Comparison of ENCODE assay signal across 8 cellular contexts in the genomic region with DNA sequence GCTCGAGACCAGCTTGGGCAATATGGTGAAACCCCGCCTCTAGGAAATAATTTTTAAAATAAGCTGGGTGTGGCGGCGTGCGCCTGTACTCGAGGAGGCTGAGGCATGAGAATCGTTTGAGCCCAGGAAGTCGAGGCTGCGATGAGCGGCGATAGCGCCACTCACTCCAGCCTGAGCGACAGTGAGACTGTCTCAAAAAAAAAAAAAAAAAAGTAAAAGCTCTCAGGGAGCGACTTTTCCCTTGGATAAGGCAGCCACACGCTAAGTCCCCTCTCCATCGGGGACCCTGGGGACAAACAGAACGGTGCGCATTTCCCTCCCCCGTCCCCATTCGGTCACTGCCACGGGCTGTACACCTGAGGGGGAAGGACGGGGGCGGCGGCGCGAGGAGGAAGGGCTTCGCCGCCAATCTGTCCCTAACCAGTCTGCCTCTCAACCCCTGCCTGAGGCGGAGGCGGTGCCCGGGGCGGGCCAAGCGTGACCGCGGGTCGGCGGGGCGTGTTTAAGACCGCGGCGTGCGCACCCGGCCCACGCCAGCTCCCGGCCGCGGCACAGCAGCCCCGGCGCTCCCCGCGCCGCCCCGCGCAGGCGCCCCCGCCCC. TPM values are rescaled to one million over a fixed set of nuclear protein-coding genes. Genes with fewer than 3 reads are reported as not detected.
A peak's percentile ranks its signal among the peaks of the same experiment; 100 is the strongest.
DNase-seq lines count a peak whose midpoint lies in the region; ATAC-seq and TF ChIP-seq lines count a peak whose summit lies in the region.

A gene (plus strand): TSS at position 531 of the 601 bp plus-strand sequence. CDS start 107 bp downstream, outside the sequence.

- H3K4me1 ChIP-seq in H9 (ENCODE audit: insufficient read depth, low read length) (no peaks in the 10 kb centered on the region), lower lobe of right lung (peaks cover 47% of the 10 kb centered on the region)

- no peak within 1 kb of the TSS for H4K8ac ChIP-seq in H9 (replicated peaks; ENCODE audit: insufficient read length, low read depth, low read length)

- H3K27ac ChIP-seq in H9 (ENCODE audit: insufficient read length, low read depth, low read length) (no peak within 1 kb of the TSS), lower lobe of right lung (peak within 1 kb of the TSS; percentile 70)

- H2BK5ac ChIP-seq in H9 (ENCODE audit: insufficient read length, low read length) = no peak within 1 kb of the TSS

- DNase-seq in GDM1 (lab: John Stamatoyannopoulos, UW) (peak; percentile 75), H9 (peak; percentile 50), NCI-H2029 treated with DMSO at 0.1 percent for 48 hours (lab: John Stamatoyannopoulos, UW) (peak; percentile 26), ecto neural progenitor cell (ENCODE audit: low spot score) (peak; percentile 78), lower lobe of right lung (peak; percentile 90)
- DNase-seq in activated CD4-positive, alpha-beta memory T cell treated with anti-CD3 and anti-CD28 coated beads for 36 hours = peak; percentile 82
- peak; percentile 44 to 64 (median 45) for DNase-seq in stimulated activated CD4-positive, alpha-beta T cell treated with anti-CD3 and anti-CD28 coated beads, TNF-alpha, amount 100 ng/mL, for 4 hours (ENCODE audit: low read depth in 3 of 3)

- H3K9ac ChIP-seq in H9 (ENCODE audit: extremely low read depth, insufficient read length, low read length) = no peak within 1 kb of the TSS

- CTCF ChIA-PET in activated CD4-positive, alpha-beta memory T cell treated with anti-CD3 and anti-CD28 coated beads for 36 hours (lab: Charles Lee) = interaction anchor here (1.0 to 1.1 kb wide), 3 partner anchors 24 to 713 kb away, joined by 3 to 8 read pairs (median 4); no protein-coding TSS in a partner anchor

- H3K23me2 ChIP-seq in H9 (ENCODE audit: insufficient read length, low read depth, low read length, poor library complexity, severe bottlenecking) = peaks cover 14% of the 10 kb centered on the region

- H3K27me3 Mint-ChIP-seq in H9 (ENCODE audit: low read depth) = peaks cover 64% of the 10 kb centered on the region
- H3K27me3 Mint-ChIP-seq in activated CD4-positive, alpha-beta memory T cell treated with anti-CD3 and anti-CD28 coated beads for 36 hours = peaks cover 42% of the 10 kb centered on the region

- no peaks in the 10 kb centered on the region for H3K36me3 ChIP-seq in lower lobe of right lung

- no peak within 1 kb of the TSS for H3K56ac ChIP-seq in H9 (ENCODE audit: insufficient read length, low read depth, low read length)

- intact Hi-C loops in activated CD4-positive, alpha-beta memory T cell treated with anti-CD3 and anti-CD28 coated beads for 36 hours (cut with micrococcal nuclease) = no loop called here
- intact Hi-C loops in lower lobe of right lung (cut with DNase I) = no loop called here

- no peak within 1 kb of the TSS for H2BK15ac ChIP-seq in H9 (ENCODE audit: low read depth, low read length)

- WGBS in H9 (ENCODE audit: extremely low coverage, insufficient read length, low lambda C conversion rate) = no CpG with 5 or more reads among the region's 56 CpGs

- peak within 1 kb of the TSS; percentile 73 for H3K4me2 ChIP-seq in H9 (ENCODE audit: insufficient read depth, insufficient read length, low read length)

- no peak within 1 kb of the TSS for H4K91ac ChIP-seq in H9 (ENCODE audit: insufficient read length, low read depth, low read length)

- POLR2A ChIA-PET in activated CD4-positive, alpha-beta memory T cell treated with anti-CD3 and anti-CD28 coated beads for 36 hours (lab: Charles Lee) = no interaction called here

- ATAC-seq in lower lobe of right lung (peak; percentile 90 to 92), GM18873 (IDR thresholded peaks at IDR 0.05; ENCODE audit: low FRiP score, unreplicated experiment) (no peak)

- no peaks in the 10 kb centered on the region for H4K20me1 ChIP-seq in H9 (ENCODE audit: control insufficient read depth, insufficient read depth, insufficient read length)

- H3K18ac ChIP-seq in H9 (ENCODE audit: insufficient read length, low read depth, low read length) = no peak within 1 kb of the TSS

- no peak within 1 kb of the TSS; the same call in 1 of the 2 replicates for H3K14ac ChIP-seq in H9 (ENCODE audit: insufficient read depth, low read length)

- H3K4me3 ChIP-seq in lower lobe of right lung = peak within 1 kb of the TSS; percentile 72

- no peak within 1 kb of the TSS for H2BK120ac ChIP-seq in H9 (ENCODE audit: low read depth, low read length, poor library complexity, severe bottlenecking)

- peak within 1 kb of the TSS; percentile 65 to 81 for H3K4me3 Mint-ChIP-seq in H9
- H3K4me3 Mint-ChIP-seq in activated CD4-positive, alpha-beta memory T cell treated with anti-CD3 and anti-CD28 coated beads for 36 hours = peak within 1 kb of the TSS; percentile 75

- H3K79me2 ChIP-seq in H9 (ENCODE audit: insufficient read depth, low read length) = no peaks in the 10 kb centered on the region

- no peak within 1 kb of the TSS for H2BK12ac ChIP-seq in H9 (ENCODE audit: insufficient read length, low read depth, low read length)

- H3K27me3 ChIP-seq in H9 (ENCODE audit: insufficient read depth, low read length) = peaks cover 14% of the 10 kb centered on the region; the same call in 1 of the 2 replicates
- H3K27me3 ChIP-seq in lower lobe of right lung (ENCODE audit: low read depth) = no peaks in the 10 kb centered on the region

- H3K4me1 Mint-ChIP-seq in H9 = peaks cover 12 to 16% of the 10 kb centered on the region in 2 experiments
- peaks cover 23% of the 10 kb centered on the region for H3K4me1 Mint-ChIP-seq in activated CD4-positive, alpha-beta memory T cell treated with anti-CD3 and anti-CD28 coated beads for 36 hours (ENCODE audit: low read depth)

- no peak within 1 kb of the TSS for H2AFZ ChIP-seq in H9 (ENCODE audit: low read length)

- no peaks in the 10 kb centered on the region for H3K9me3 Mint-ChIP-seq in H9
- no peaks in the 10 kb centered on the region for H3K9me3 Mint-ChIP-seq in activated CD4-positive, alpha-beta memory T cell treated with anti-CD3 and anti-CD28 coated beads for 36 hours

- no peak within 1 kb of the TSS for H3T11ph ChIP-seq in H9 (ENCODE audit: low read length)

- TF ChIP-seq CTCF in H9 (conservative IDR thresholded peaks at IDR 0.05) = no peak
- TF ChIP-seq CTCF in lower lobe of right lung (IDR thresholded peaks at IDR 0.05) = no peak

- H2AK5ac ChIP-seq in H9 (ENCODE audit: insufficient read length, low read length) = no peak within 1 kb of the TSS

- no peak within 1 kb of the TSS for H2BK20ac ChIP-seq in H9 (ENCODE audit: low read depth, low read length, poor library complexity, severe bottlenecking)

- no peak within 1 kb of the TSS for H3K4ac ChIP-seq in H9 (ENCODE audit: low read depth, low read length)

- H3K9me3 ChIP-seq in H9 (ENCODE audit: control insufficient read depth, low read depth, low read length) (no peaks in the 10 kb centered on the region), lower lobe of right lung (no peaks in the 10 kb centered on the region)

- H3K36me3 Mint-ChIP-seq in H9 (ENCODE audit: insufficient read depth in 1 of 3, low read depth in 3 of 3) = no peaks in the 10 kb centered on the region
- H3K36me3 Mint-ChIP-seq in activated CD4-positive, alpha-beta memory T cell treated with anti-CD3 and anti-CD28 coated beads for 36 hours = no peaks in the 10 kb centered on the region

- no peaks in the 10 kb centered on the region for H3K79me1 ChIP-seq in H9 (ENCODE audit: insufficient read depth, low read depth, low read length, poor library complexity, severe bottlenecking)

- H4K5ac ChIP-seq in H9 (ENCODE audit: insufficient read length, low read depth, low read length) = no peak within 1 kb of the TSS

- H3K27ac Mint-ChIP-seq in H9 = no peak within 1 kb of the TSS; a peak in 1 of 7 replicates
- no peak within 1 kb of the TSS for H3K27ac Mint-ChIP-seq in activated CD4-positive, alpha-beta memory T cell treated with anti-CD3 and anti-CD28 coated beads for 36 hours

- H3K23ac ChIP-seq in H9 (ENCODE audit: insufficient read length, low read depth, low read length) = no peak within 1 kb of the TSS

RNA-seq across cellular contexts. Expression of the gene that starts here (rescaled TPM):
- total RNA-seq in H9 (2021) (0.48 and 0.70 TPM in 2 replicates), lower lobe of right lung (22.5 TPM)
- total RNA-seq in activated CD4-positive, alpha-beta memory T cell treated with anti-CD3 and anti-CD28 coated beads for 36 hours = under 1 TPM; 0.68 to 0.97 TPM

Comparison
In these comparisons a context has a peak if more than half of its experiments do, and no peak if none do; other contexts are left out.
1. RNA of the gene that starts here (total RNA-seq): 22.5 TPM in lower lobe of right lung (single experiment); 0.68 to 0.97 TPM in activated CD4-positive, alpha-beta memory T cell treated with anti-CD3 and anti-CD28 coated beads for 36 hours and 0.48 to 0.70 TPM in H9; every median in the first group is over 10 times any median in the second.
2. Peak in DNase-seq and H3K4me2 ChIP-seq in H9; RNA of the gene not detected or under 1 TPM.
3. Peak in DNase-seq in activated CD4-positive, alpha-beta memory T cell treated with anti-CD3 and anti-CD28 coated beads for 36 hours; RNA of the gene not detected or under 1 TPM.
4. DNase-seq: peak in every context shown above with its lines; median percentile 90 in lower lobe of right lung; 82 in activated CD4-positive, alpha-beta memory T cell treated with anti-CD3 and anti-CD28 coated beads for 36 hours; 78 in ecto neural progenitor cell; 75 in GDM1; 50 in H9; 45 in stimulated activated CD4-positive, alpha-beta T cell treated with anti-CD3 and anti-CD28 coated beads, TNF-alpha, amount 100 ng/mL, for 4 hours; 26 in NCI-H2029 treated with DMSO at 0.1 percent for 48 hours.